Comparison of ENCODE assay signal across 34 cellular contexts in genomic region chr10:25629333-25629732, GRCh38.
"Had no signal": no experiment of that assay in that cellular context is flagged by ENCODE, and none has a peak within 500 bp of the region (broad histone marks: within the 10 kb centered on the region; RNA-seq: fewer than 3 reads in every experiment).

No MANE protein-coding gene starts in this region.

- H3K27me3 ChIP-seq: MG63 had no signal

- H3K36me3 ChIP-seq: MG63 had no signal

- H3K27ac ChIP-seq: KMS-11 had no signal

- H3K9me3 ChIP-seq: MG63 had no signal

- DNase-seq: Karpas-422, Kasumi-1, MG63, MM.1S, MV-4-11, NCI-H1048, NCI-H1092, NCI-H1092 treated with DMSO at 0.1 percent for 48 hours, NCI-H1105, NCI-H1105 treated with DMSO at 0.1 percent for 48 hours, NCI-H1417, NCI-H1417 treated with DMSO at 0.1 percent for 48 hours, NCI-H1436, NCI-H1436 treated with DMSO at 0.1 percent for 48 hours, NCI-H146, NCI-H1694, NCI-H1694 treated with DMSO at 0.1 percent for 48 hours, NCI-H187, NCI-H187 treated with DMSO at 0.1 percent for 48 hours, NCI-H1930, NCI-H2029, NCI-H2029 treated with DMSO at 0.1 percent for 48 hours, NCI-H2081, NCI-H2081 treated with DMSO at 0.1 percent for 48 hours, NCI-H2107, NCI-H2171, NCI-H2171 treated with DMSO at 0.1 percent for 48 hours, NCI-H2227 treated with DMSO at 0.1 percent for 48 hours, NCI-H226, NCI-H345, NCI-H446, NCI-H446 treated with DMSO at 0.1 percent for 48 hours, NCI-H510A had no signal

- H3K9ac ChIP-seq: KMS-11 had no signal

- H3K4me3 ChIP-seq: MG63 had no signal

- H3K4me2 ChIP-seq: KMS-11 had no signal
